In the genomic region with DNA sequence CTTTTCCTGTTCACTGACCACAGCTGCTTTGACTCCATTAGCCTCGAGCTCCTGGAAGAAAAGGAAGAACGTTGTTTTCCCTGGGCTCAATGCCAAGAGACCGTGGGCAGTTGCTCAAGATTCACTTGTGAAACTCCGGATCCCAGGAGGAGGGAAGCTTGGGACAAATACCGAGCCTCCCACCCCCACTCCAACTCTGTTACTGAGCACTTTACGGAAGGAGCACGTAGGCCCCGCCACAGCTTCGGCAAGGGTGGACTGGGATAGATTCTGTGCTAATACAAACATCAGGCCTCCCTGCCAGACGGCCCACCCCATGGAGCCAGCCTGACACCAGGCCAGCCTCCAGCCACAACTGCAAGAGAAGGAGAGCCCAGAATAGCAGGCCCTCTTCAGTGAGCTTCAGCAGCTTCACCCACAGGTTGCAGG, we compare ENCODE assay signal across 8 cellular contexts. TPM values are rescaled to one million over a fixed set of nuclear protein-coding genes. Genes with fewer than 3 reads are reported as not detected.
A peak's percentile ranks its signal among the peaks of the same experiment; 100 is the strongest.
DNase-seq lines count a peak whose midpoint lies in the region; ATAC-seq lines count a peak whose summit lies in the region.

No MANE protein-coding gene starts in this region.

- peak overlapping the region; percentile 65 for H2AFZ ChIP-seq in GM23248

- H3K36me3 ChIP-seq in GM23248 (ENCODE audit: low read depth) = no peaks in the 10 kb centered on the region

- H4K20me1 ChIP-seq in GM23248 (ENCODE audit: insufficient read depth) = no peaks in the 10 kb centered on the region

- H3K4me3 ChIP-seq in GM23248 = peak overlapping the region; percentile 15; the same call in 1 of the 2 replicates
- H3K4me3 ChIP-seq in skin epidermis = no peak overlapping the region

- intact Hi-C loops in left ventricle myocardium superior (cut with micrococcal nuclease) = no loop called here

- no peaks in the 10 kb centered on the region for H3K9me2 ChIP-seq in GM23248 (ENCODE audit: insufficient read depth)

- H3K79me2 ChIP-seq in GM23248 (ENCODE audit: insufficient read depth) = no peaks in the 10 kb centered on the region; the same call in none of the 2 replicates

- H3K9me3 ChIP-seq in GM23248 (ENCODE audit: low read depth) = no peaks in the 10 kb centered on the region

- H3F3A ChIP-seq in GM23248 (ENCODE audit: insufficient read depth) = peaks cover 27% of the 10 kb centered on the region

- peak overlapping the region; percentile 60 for H3K9ac ChIP-seq in GM23248

- peaks cover 30% of the 10 kb centered on the region for H3K4me1 ChIP-seq in GM23248 (ENCODE audit: insufficient read depth)

- DNase-seq in GM23248 = peak; percentile 86
- peak; percentile 83 for DNase-seq in left ventricle myocardium superior
- DNase-seq in NCI-H526 treated with DMSO at 0.1 percent for 48 hours (lab: John Stamatoyannopoulos, UW) = no peak

- peak overlapping the region; percentile 78 for H3K27ac ChIP-seq in GM23248
- H3K27ac ChIP-seq in angular gyrus (ENCODE audit: low read depth, low read length) = peak overlapping the region; percentile 64
- H3K27ac ChIP-seq in skin epidermis = peak overlapping the region in 19 of 21 experiments; percentile 12 to 81 (median 65)

- WGBS in GM23248 (ENCODE audit: low coverage in 1 of 2, low lambda C conversion rate in 2 of 2, missing lambda C conversion rate in 2 of 2), 2 experiments = 3 to 4% methylated on average over 10 of the region's 10 CpGs

- ATAC-seq in left ventricle myocardium superior (peak; percentile 65), HG03378 (IDR thresholded peaks at IDR 0.05; ENCODE audit: unreplicated experiment) (no peak), HG03457 (IDR thresholded peaks at IDR 0.05; ENCODE audit: unreplicated experiment) (no peak), GM21529 (IDR thresholded peaks at IDR 0.05; ENCODE audit: unreplicated experiment) (no peak)

- H3K4me2 ChIP-seq in GM23248 (ENCODE audit: unreplicated experiment) = peak overlapping the region; percentile 73

- in situ Hi-C loops in GM23248 (cut with MboI) = no loop called here

- H3K27me3 ChIP-seq in GM23248 (replicated peaks; ENCODE audit: insufficient read depth) = no peaks in the 10 kb centered on the region

RNA-seq across cellular contexts. Expression of a gene that starts 10.7 kb away (rescaled TPM):
- total RNA-seq in GM23248 (2014; rRNA removed; shearing (Covaris generic)) = 6.1 and 7.0 TPM in 2 replicates
- 3.8 and 4.4 TPM in 2 replicates for polyA plus RNA-seq in GM23248 (2016; fragmentation: Nextera tagmentation; extraction: Ambion mirVana)
- 1.6 TPM for total RNA-seq in left ventricle myocardium superior

RNA-seq across cellular contexts. Expression of a gene that starts 28.8 kb away (rescaled TPM):
- total RNA-seq in GM23248 (2014; rRNA removed; shearing (Covaris generic)) = 44.3 and 130 TPM in 2 replicates
- polyA plus RNA-seq in GM23248 (2016; fragmentation: Nextera tagmentation; extraction: Ambion mirVana) = 139 and 154 TPM in 2 replicates
- total RNA-seq in left ventricle myocardium superior = 78.1 TPM
